9 cellular contexts compared by ENCODE assay signal in genomic region chr5:140926903-140927573, GRCh38. TPM values are rescaled to one million over a fixed set of nuclear protein-coding genes. Genes with fewer than 3 reads are reported as not detected.
DNase-seq lines count a peak whose midpoint lies in the region; ATAC-seq and TF ChIP-seq lines count a peak whose summit lies in the region.
"Had no signal": no experiment of that assay in that cellular context is flagged by ENCODE, and none has a peak within 500 bp of the region (broad histone marks: within the 10 kb centered on the region; RNA-seq: fewer than 3 reads in every experiment).

No MANE protein-coding gene starts in this region.

- no peak for DNase-seq in activated T-cell treated with anti-CD3 and anti-CD28 coated beads, Interleukin-2, amount 50 U/mL, for 72 hours
- DNase-seq in activated T-cell treated with anti-CD3 and anti-CD28 coated beads, Interleukin-2, amount 50 U/mL, for 48 hours = no peak
- DNase-seq in cerebellum (ENCODE audit: low spot score) (peak; percentile 6), lower lobe of right lung (peak; percentile 54), type B pancreatic cell (ENCODE audit: extremely low spot score, unreplicated experiment) (no peak), SIG-M5 treated with dmso at 0.1 percent for 504 hours (lab: John Stamatoyannopoulos, UW; ENCODE audit: unreplicated experiment) (no peak), inferior parietal cortex (ENCODE audit: extremely low spot score) (no peak)

- H3K27me3 ChIP-seq in lower lobe of right lung (ENCODE audit: low read depth) = peaks cover 17% of the 10 kb centered on the region

- intact Hi-C loops in lower lobe of right lung (cut with DNase I) = no loop called here

- no peaks in the 10 kb centered on the region for H3K9me3 ChIP-seq in lower lobe of right lung

- peak overlapping the region; percentile 48 for H3K27ac ChIP-seq in lower lobe of right lung
- H3K27ac ChIP-seq: VCaP had no signal

- H3K4me3 ChIP-seq in lower lobe of right lung = peak overlapping the region; percentile 58

- H3K4me1 Mint-ChIP-seq in activated T-cell treated with anti-CD3 and anti-CD28 coated beads, Interleukin-2, amount 50 U/mL, for 72 hours (ENCODE audit: low read depth) = peaks cover 5% of the 10 kb centered on the region
- no peaks in the 10 kb centered on the region for H3K4me1 Mint-ChIP-seq in type B pancreatic cell (ENCODE audit: unreplicated experiment)

- H3K4me3 Mint-ChIP-seq in activated T-cell treated with anti-CD3 and anti-CD28 coated beads, Interleukin-2, amount 50 U/mL, for 72 hours = peak overlapping the region; percentile 43 to 60
- H3K4me3 Mint-ChIP-seq in type B pancreatic cell = peak overlapping the region; percentile 91

- no peaks in the 10 kb centered on the region for H3K36me3 ChIP-seq in lower lobe of right lung

- peaks cover 35% of the 10 kb centered on the region for H3K27me3 Mint-ChIP-seq in activated T-cell treated with anti-CD3 and anti-CD28 coated beads, Interleukin-2, amount 50 U/mL, for 72 hours (ENCODE audit: low read depth)
- H3K27me3 Mint-ChIP-seq in type B pancreatic cell = peaks cover 26% of the 10 kb centered on the region

- no peak overlapping the region for H3K27ac Mint-ChIP-seq in activated T-cell treated with anti-CD3 and anti-CD28 coated beads, Interleukin-2, amount 50 U/mL, for 72 hours
- H3K27ac Mint-ChIP-seq in type B pancreatic cell = peak overlapping the region; percentile 83

- peaks cover 9% of the 10 kb centered on the region for H3K4me1 ChIP-seq in lower lobe of right lung

- no peak for TF ChIP-seq CTCF in lower lobe of right lung (IDR thresholded peaks at IDR 0.05)
- TF ChIP-seq CTCF in type B pancreatic cell (conservative IDR thresholded peaks at IDR 0.05) = no peak

- ATAC-seq in activated T-cell treated with anti-CD3 and anti-CD28 coated beads, Interleukin-2, amount 50 U/mL, for 72 hours (replicated peaks in 1 of 2) = peak in 1 of 2 donors; percentile 13
- ATAC-seq in lower lobe of right lung (peak; percentile 72 to 75), GM18909 (IDR thresholded peaks at IDR 0.05; ENCODE audit: poor library complexity, unreplicated experiment) (no peak)

- peaks cover 0 to 2% of the 10 kb centered on the region in 2 donors for H3K36me3 Mint-ChIP-seq in activated T-cell treated with anti-CD3 and anti-CD28 coated beads, Interleukin-2, amount 50 U/mL, for 72 hours (ENCODE audit: insufficient read depth in 2 of 2)
- no peaks in the 10 kb centered on the region for H3K36me3 Mint-ChIP-seq in type B pancreatic cell

- no peaks in the 10 kb centered on the region for H3K9me3 Mint-ChIP-seq in activated T-cell treated with anti-CD3 and anti-CD28 coated beads, Interleukin-2, amount 50 U/mL, for 72 hours
- H3K9me3 Mint-ChIP-seq in type B pancreatic cell = no peaks in the 10 kb centered on the region

RNA-seq across cellular contexts. Expression of gene PCDHAC1, which starts 0.9 kb away (rescaled TPM):
- not detected for total RNA-seq in activated T-cell treated with anti-CD3 and anti-CD28 coated beads, Interleukin-2, amount 50 U/mL, for 72 hours
- 32.4 TPM for total RNA-seq in cerebellum
- total RNA-seq in lower lobe of right lung = 3.1 TPM
- total RNA-seq in type B pancreatic cell (ENCODE audit: low replicate concordance) = 6.7 and 9.2 TPM in 2 replicates

RNA-seq across cellular contexts. Expression of gene PCDHAC2, which starts 39.2 kb away (rescaled TPM):
- total RNA-seq in activated T-cell treated with anti-CD3 and anti-CD28 coated beads, Interleukin-2, amount 50 U/mL, for 72 hours = not detected
- total RNA-seq in cerebellum (34.8 TPM), lower lobe of right lung (5.8 TPM), type B pancreatic cell (ENCODE audit: low replicate concordance) (2.7 and 3.5 TPM in 2 replicates)

RNA-seq across cellular contexts. Expression of gene PCDHA13, which starts 45.1 kb away (rescaled TPM):
- not detected for total RNA-seq in activated T-cell treated with anti-CD3 and anti-CD28 coated beads, Interleukin-2, amount 50 U/mL, for 72 hours
- total RNA-seq in cerebellum (16.2 TPM), lower lobe of right lung (0.97 TPM), type B pancreatic cell (ENCODE audit: low replicate concordance) (2.6 and 5.1 TPM in 2 replicates)

RNA-seq across cellular contexts. Expression of gene PCDHA12, which starts 51.9 kb away (rescaled TPM):
- not detected for total RNA-seq in activated T-cell treated with anti-CD3 and anti-CD28 coated beads, Interleukin-2, amount 50 U/mL, for 72 hours
- total RNA-seq in cerebellum = 16.2 TPM
- 6.6 TPM for total RNA-seq in lower lobe of right lung
- total RNA-seq in type B pancreatic cell (ENCODE audit: low replicate concordance) = 10.2 and 27.3 TPM in 2 replicates

RNA-seq across cellular contexts. Expression of gene PCDHA11, which starts 58.3 kb away (rescaled TPM):
- not detected for total RNA-seq in activated T-cell treated with anti-CD3 and anti-CD28 coated beads, Interleukin-2, amount 50 U/mL, for 72 hours
- 27.7 TPM for total RNA-seq in cerebellum
- 0.38 TPM for total RNA-seq in lower lobe of right lung
- total RNA-seq in type B pancreatic cell (ENCODE audit: low replicate concordance) = 5.2 and 8.1 TPM in 2 replicates

Comparison
In these comparisons a context has a peak if more than half of its experiments do, and no peak if none do; other contexts are left out.
1. DNase-seq: peak in cerebellum (single experiment) and lower lobe of right lung (single experiment); none in activated T-cell treated with anti-CD3 and anti-CD28 coated beads, Interleukin-2, amount 50 U/mL, for 72 hours (0 of 2), activated T-cell treated with anti-CD3 and anti-CD28 coated beads, Interleukin-2, amount 50 U/mL, for 48 hours (0 of 2), type B pancreatic cell (single experiment), SIG-M5 treated with dmso at 0.1 percent for 504 hours (single experiment) and inferior parietal cortex (single experiment).